ENCODE assay signal across 17 cellular contexts in genomic region chr2:66813976-66814375, GRCh38.
"Had no signal": no experiment of that assay in that cellular context is flagged by ENCODE, and none has a peak within 500 bp of the region (broad histone marks: within the 10 kb centered on the region; RNA-seq: fewer than 3 reads in every experiment).

No MANE protein-coding gene starts in this region.

- H3K27ac ChIP-seq: adrenal gland, neural progenitor cell, parathyroid adenoma, spleen, suprapubic skin had no signal

- H3K79me2 ChIP-seq: parathyroid adenoma had no signal

- H3K36me3 Mint-ChIP-seq: activated naive CD4-positive, alpha-beta T cell treated with anti-CD3 and anti-CD28 coated beads, Interleukin-2, amount 10 ng/mL, durations not matched to agents 7 days and 5 days; brain; neural progenitor cell; stimulated activated naive B cell treated with anti-CD40 and anti-IgM and Interleukin-4, amounts not matched to agents 10 μg/mL and 1 μg/mL and 100 μg/mL, for 72 hours had no signal

- DNase-seq: activated B cell treated with CpG ODN at 0.5 μM for 24 hours; activated CD4-positive, alpha-beta T cell treated with anti-CD3 and anti-CD28 coated beads, Interleukin-2, amount 10 ng/mL, durations not matched to agents 7 days and 5 days; activated CD8-positive, alpha-beta memory T cell treated with anti-CD3 and anti-CD28 coated beads for 24 hours; activated naive CD4-positive, alpha-beta T cell treated with anti-CD3 and anti-CD28 coated beads, Interleukin-2, amount 10 ng/mL, durations not matched to agents 7 days and 5 days; adrenal gland; effector memory CD4-positive, alpha-beta T cell; glutamatergic neuron; retina; spleen; stimulated activated CD4-positive, alpha-beta T cell treated with anti-CD3 and anti-CD28 coated beads, Interleukin-1b, Interleukin-23, amount 100 ng/mL, for 48 hours; stimulated activated naive B cell treated with anti-CD40 and anti-IgM and Interleukin-4, amounts not matched to agents 10 μg/mL and 1 μg/mL and 100 μg/mL, for 72 hours; T-helper 17 cell had no signal

- H3K4me1 ChIP-seq: adrenal gland, neural progenitor cell, parathyroid adenoma, spleen, suprapubic skin had no signal

- H3K9me3 ChIP-seq: suprapubic skin had no signal

- H3K4me3 ChIP-seq: adrenal gland, neural progenitor cell, spleen, suprapubic skin had no signal

- H3K27me3 Mint-ChIP-seq: activated B cell treated with CpG ODN at 0.5 μM for 24 hours; activated CD4-positive, alpha-beta T cell treated with anti-CD3 and anti-CD28 coated beads, Interleukin-2, amount 10 ng/mL, durations not matched to agents 7 days and 5 days; activated naive CD4-positive, alpha-beta T cell treated with anti-CD3 and anti-CD28 coated beads, Interleukin-2, amount 10 ng/mL, durations not matched to agents 7 days and 5 days; brain; stimulated activated naive B cell treated with anti-CD40 and anti-IgM and Interleukin-4, amounts not matched to agents 10 μg/mL and 1 μg/mL and 100 μg/mL, for 72 hours; T-helper 17 cell had no signal

- H3K27me3 ChIP-seq: adrenal gland, neural progenitor cell, spleen, suprapubic skin had no signal

- H3K9me3 Mint-ChIP-seq: activated CD4-positive, alpha-beta T cell treated with anti-CD3 and anti-CD28 coated beads, Interleukin-2, amount 10 ng/mL, durations not matched to agents 7 days and 5 days; activated naive CD4-positive, alpha-beta T cell treated with anti-CD3 and anti-CD28 coated beads, Interleukin-2, amount 10 ng/mL, durations not matched to agents 7 days and 5 days; neural progenitor cell had no signal

- H3K4me2 ChIP-seq: neural progenitor cell had no signal

- FAIRE-seq: TTC549 had no signal

- H2AFZ ChIP-seq: neural progenitor cell, parathyroid adenoma had no signal

- H3K36me3 ChIP-seq: adrenal gland, neural progenitor cell, spleen, suprapubic skin had no signal

- H3K4me1 Mint-ChIP-seq: activated B cell treated with CpG ODN at 0.5 μM for 24 hours; activated CD4-positive, alpha-beta T cell treated with anti-CD3 and anti-CD28 coated beads, Interleukin-2, amount 10 ng/mL, durations not matched to agents 7 days and 5 days; activated naive CD4-positive, alpha-beta T cell treated with anti-CD3 and anti-CD28 coated beads, Interleukin-2, amount 10 ng/mL, durations not matched to agents 7 days and 5 days; brain; neural progenitor cell; stimulated activated naive B cell treated with anti-CD40 and anti-IgM and Interleukin-4, amounts not matched to agents 10 μg/mL and 1 μg/mL and 100 μg/mL, for 72 hours; T-helper 17 cell had no signal

- H3K9ac ChIP-seq: neural progenitor cell, parathyroid adenoma had no signal

- H3K27ac Mint-ChIP-seq: activated B cell treated with CpG ODN at 0.5 μM for 24 hours; activated CD4-positive, alpha-beta T cell treated with anti-CD3 and anti-CD28 coated beads, Interleukin-2, amount 10 ng/mL, durations not matched to agents 7 days and 5 days; activated naive CD4-positive, alpha-beta T cell treated with anti-CD3 and anti-CD28 coated beads, Interleukin-2, amount 10 ng/mL, durations not matched to agents 7 days and 5 days; brain; neural progenitor cell; stimulated activated naive B cell treated with anti-CD40 and anti-IgM and Interleukin-4, amounts not matched to agents 10 μg/mL and 1 μg/mL and 100 μg/mL, for 72 hours; T-helper 17 cell had no signal

- ATAC-seq: stimulated activated naive B cell treated with anti-CD40 and anti-IgM and Interleukin-4, amounts not matched to agents 10 μg/mL and 1 μg/mL and 100 μg/mL, for 72 hours; T-helper 17 cell had no signal

- H3K4me3 Mint-ChIP-seq: activated B cell treated with CpG ODN at 0.5 μM for 24 hours; activated CD4-positive, alpha-beta T cell treated with anti-CD3 and anti-CD28 coated beads, Interleukin-2, amount 10 ng/mL, durations not matched to agents 7 days and 5 days; activated naive CD4-positive, alpha-beta T cell treated with anti-CD3 and anti-CD28 coated beads, Interleukin-2, amount 10 ng/mL, durations not matched to agents 7 days and 5 days; brain; neural progenitor cell; stimulated activated naive B cell treated with anti-CD40 and anti-IgM and Interleukin-4, amounts not matched to agents 10 μg/mL and 1 μg/mL and 100 μg/mL, for 72 hours; T-helper 17 cell had no signal
